In the genomic region with DNA sequence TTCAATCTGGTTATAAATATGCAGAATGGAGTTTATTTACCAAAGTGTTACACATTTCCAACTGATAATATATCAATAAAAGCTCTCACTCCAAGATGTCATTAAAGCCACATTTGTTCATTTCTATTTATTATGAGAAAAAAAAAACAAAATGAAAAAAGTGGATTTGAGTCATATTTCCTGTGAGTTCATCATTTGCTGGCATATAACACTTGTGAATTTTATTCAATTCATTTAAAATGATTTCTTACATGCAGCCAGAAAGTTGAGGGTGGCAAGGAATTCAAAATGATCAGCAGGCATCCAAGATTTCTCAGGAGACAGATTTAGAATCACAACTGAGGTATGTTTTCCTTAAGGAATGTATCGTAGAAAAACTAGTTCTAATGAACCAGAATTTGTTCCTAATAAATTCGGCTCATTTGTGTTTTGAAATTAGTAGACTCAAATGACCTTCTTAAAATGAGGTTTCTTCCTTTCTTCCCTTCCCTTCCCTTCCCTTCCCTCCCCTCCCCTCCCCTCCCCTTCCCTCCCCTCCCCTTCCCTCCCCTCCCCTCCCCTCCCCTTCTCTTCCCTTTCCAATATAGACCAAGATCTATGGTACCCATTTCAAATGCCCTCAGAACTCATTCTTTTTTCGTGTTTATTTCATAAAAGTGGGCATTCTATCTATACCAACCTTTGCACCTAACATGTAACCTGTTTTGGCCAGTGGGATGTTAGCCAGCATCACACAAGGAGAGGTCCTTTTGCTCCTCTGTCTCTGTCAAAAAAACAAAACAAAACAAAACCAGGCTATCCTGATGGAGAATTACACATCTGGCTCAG, we compare ENCODE assay signal across 21 cellular contexts.
"Had no signal": no experiment of that assay in that cellular context is flagged by ENCODE, and none has a peak within 500 bp of the region (broad histone marks: within the 10 kb centered on the region; RNA-seq: fewer than 3 reads in every experiment).

No MANE protein-coding gene starts in this region.

- H3K9me3 ChIP-seq: breast epithelium had no signal

- H3K36me3 ChIP-seq: breast epithelium had no signal

- ATAC-seq: activated CD8-positive, alpha-beta memory T cell treated with anti-CD3 and anti-CD28 coated beads, Interleukin-2, amount 10 ng/mL, durations not matched to agents 7 days and 5 days; activated T-cell treated with anti-CD3 and anti-CD28 coated beads, Interleukin-2, amount 50 U/mL, for 4 hours; PC-3; WTC11 had no signal

- H3K4me1 ChIP-seq: breast epithelium had no signal

- H3K4me3 ChIP-seq: breast epithelium had no signal

- H3K27ac ChIP-seq: breast epithelium had no signal

- DNase-seq: activated CD4-positive, alpha-beta T cell treated with anti-CD3 and anti-CD28 coated beads for 1 hour; activated CD4-positive, alpha-beta T cell treated with anti-CD3 and anti-CD28 coated beads, Interleukin-2, amount 10 ng/mL, durations not matched to agents 24 days and 14 days; activated CD4-positive, alpha-beta T cell treated with anti-CD3 and anti-CD28 coated beads, Interleukin-2, amount 50 U/mL, for 48 hours; activated CD8-positive, alpha-beta memory T cell treated with anti-CD3 and anti-CD28 coated beads, Interleukin-2, amount 10 ng/mL, durations not matched to agents 7 days and 5 days; activated effector memory CD4-positive, alpha-beta T cell treated with anti-CD3 and anti-CD28 coated beads, Interleukin-2, amount 50 U/mL, for 16 hours; activated naive CD4-positive, alpha-beta T cell treated with anti-CD3 and anti-CD28 coated beads, Interleukin-2, amount 10 ng/mL, durations not matched to agents 7 days and 5 days; activated naive CD8-positive, alpha-beta T cell treated with anti-CD3 and anti-CD28 coated beads for 36 hours; activated T-cell treated with anti-CD3 and anti-CD28 coated beads, Interleukin-2, amount 50 U/mL, for 4 hours; caudate nucleus; KG1; NCI-H1092; NCI-H1417; NCI-H1930; NCI-H2107; NCI-H510A treated with DMSO at 0.1 percent for 48 hours; NCI-H69; NK-92 treated with Interleukin-12 subunit alpha and Interleukin-12 subunit beta, amount 100 ng/mL, for 24 hours; PC-3; SHP77 treated with DMSO at 0.1 percent for 48 hours had no signal

- H3K27me3 ChIP-seq: breast epithelium had no signal
